In genomic region chr7:128747327-128748079, GRCh38 we compare ENCODE assay signal across 24 cellular contexts. TPM values are rescaled to one million over a fixed set of nuclear protein-coding genes. Genes with fewer than 3 reads are reported as not detected.
DNase-seq lines count a peak whose midpoint lies in the region; ATAC-seq, FAIRE-seq and TF ChIP-seq lines count a peak whose summit lies in the region.
"Had no signal": no experiment of that assay in that cellular context is flagged by ENCODE, and none has a peak within 500 bp of the region (broad histone marks: within the 10 kb centered on the region; RNA-seq: fewer than 3 reads in every experiment).

No MANE protein-coding gene starts in this region.

- H3K27ac Mint-ChIP-seq in Caco-2 (ENCODE audit: unreplicated experiment) (peak overlapping the region; percentile 16), chondrocyte (ENCODE audit: unreplicated experiment) (peak overlapping the region; percentile 72)

- peaks cover 0 to 31% of the 10 kb centered on the region in 2 experiments; a peak in 3 of 4 replicates for H3K79me1 ChIP-seq in IMR-90 (ENCODE audit: low read depth in 1 of 2, low read length in 2 of 2)

- H3K36me3 Mint-ChIP-seq in Caco-2 (ENCODE audit: insufficient read depth, unreplicated experiment) (peaks cover 74% of the 10 kb centered on the region), chondrocyte (ENCODE audit: low read depth) (peaks cover 26% of the 10 kb centered on the region)

- H3K9me1 ChIP-seq in IMR-90 (ENCODE audit: insufficient read depth, low read length) = peaks cover 17% of the 10 kb centered on the region

- DNase-seq in Caco-2 = peak in 1 of 2 experiments; percentile 21
- no peak for DNase-seq in IMR-90
- DNase-seq in chondrocyte (ENCODE audit: low spot score) = no peak
- no peak for DNase-seq in pancreas
- no peak for DNase-seq in breast epithelium (ENCODE audit: low spot score in 2 of 2)
- DNase-seq in adrenal gland = no peak
- no peak for DNase-seq in activated CD4-positive, alpha-beta T cell treated with anti-CD3 and anti-CD28 coated beads, Interleukin-2, amount 50 U/mL, for 4 hours
- DNase-seq: DMS53, EL, GF-D8, MM.1S, NCI-H1048, NCI-H1417 treated with DMSO at 0.1 percent for 48 hours, NCI-H187, NCI-H446 treated with DMSO at 0.1 percent for 48 hours, NCI-H526 treated with DMSO at 0.1 percent for 48 hours, OCI-M1 had no signal

- H4K8ac ChIP-seq in IMR-90 (ENCODE audit: low read depth in 2 of 2, low read length in 2 of 2) = no peak overlapping the region

- no peak overlapping the region for H2AK5ac ChIP-seq in IMR-90 (ENCODE audit: low read depth, low read length)

- H3K27ac ChIP-seq in IMR-90 (ENCODE audit: insufficient read depth, low read length) (no peak overlapping the region), pancreas (no peak overlapping the region), breast epithelium (no peak overlapping the region), adrenal gland (no peak overlapping the region), gastroesophageal sphincter (no peak overlapping the region)

- no peak overlapping the region for H3K23ac ChIP-seq in IMR-90 (ENCODE audit: low read depth, low read length)

- TF ChIP-seq CTCF in Caco-2 (IDR thresholded peaks at IDR 0.05; ENCODE audit: insufficient read depth in 1 of 2, low read depth in 1 of 2, low read length in 1 of 2, severe bottlenecking in 1 of 2, unreplicated experiment in 1 of 2) = no peak
- TF ChIP-seq CTCF in IMR-90 (conservative IDR thresholded peaks at IDR 0.05; ENCODE audit: low read depth, low read length) = no peak
- no peak for TF ChIP-seq CTCF in chondrocyte (IDR thresholded peaks at IDR 0.05)
- no peak for TF ChIP-seq CTCF in pancreas (IDR thresholded peaks at IDR 0.05)
- no peak for TF ChIP-seq CTCF in breast epithelium (IDR thresholded peaks at IDR 0.05)
- TF ChIP-seq CTCF in adrenal gland (IDR thresholded peaks at IDR 0.05) = no peak
- no peak for TF ChIP-seq CTCF in gastroesophageal sphincter (IDR thresholded peaks at IDR 0.05)

- peaks cover 25% of the 10 kb centered on the region for H3K4me1 ChIP-seq in Caco-2
- peaks cover 6% of the 10 kb centered on the region for H3K4me1 ChIP-seq in IMR-90 (ENCODE audit: control insufficient read depth, insufficient read depth, low read length)
- peaks cover 5 to 25% (median 8%) of the 10 kb centered on the region in 3 donors for H3K4me1 ChIP-seq in pancreas
- H3K4me1 ChIP-seq in breast epithelium = no peaks in the 10 kb centered on the region
- H3K4me1 ChIP-seq in adrenal gland (replicated peaks in 1 of 2) = peaks cover 0 to 17% of the 10 kb centered on the region in 2 donors
- H3K4me1 ChIP-seq in gastroesophageal sphincter = peaks cover 0 to 45% (median 0%) of the 10 kb centered on the region in 3 donors

- no peak for TF ChIP-seq RAD21 in IMR-90 (IDR thresholded peaks at IDR 0.05; ENCODE audit: low read length)

- in situ Hi-C loops in IMR-90 (cut with MboI; ENCODE audit: low sequenced_read_pairs) = no loop called here

- H3K14ac ChIP-seq in IMR-90 (replicated peaks; ENCODE audit: low read depth, low read length) = 0 out of 2 replicates have a peak overlapping the region, but pooled peaks have one; percentile 6

- no peak overlapping the region for H4K91ac ChIP-seq in IMR-90 (ENCODE audit: insufficient read depth, low read depth, low read length)

- POLR2A ChIA-PET in Caco-2 (lab: Charles Lee) = interaction anchor here (0.6 to 1.9 kb wide), 3 partner anchors 9 to 857 kb away, joined by 3 to 15 read pairs (median 5); partner anchors contain the start of gene CALU
- POLR2A ChIA-PET in IMR-90 (lab: Charles Lee; ENCODE audit: unreplicated experiment) = no interaction called here

- no peak overlapping the region for H3K9ac ChIP-seq in IMR-90 (ENCODE audit: low read depth, low read length)

- dilution Hi-C loops in IMR-90 (cut with HindIII; ENCODE audit: low sequenced_read_pairs, unreplicated experiment) = no loop called here

- CTCF ChIA-PET in Caco-2 (lab: Charles Lee) (interaction anchor here (0.7 kb wide), 1 partner anchor 16 kb away, joined by 5 read pairs; no protein-coding TSS in a partner anchor), IMR-90 (lab: Yijun Ruan, JAX) (interaction anchor here (1.2 kb wide), 1 partner anchor 9 kb away, joined by 3 read pairs; the partner anchor contains the start of gene CALU)

- H2BK20ac ChIP-seq in IMR-90 (ENCODE audit: low read depth, low read length) = no peak overlapping the region

- no peak for TF ChIP-seq POLR2A in IMR-90 (IDR thresholded peaks at IDR 0.05; ENCODE audit: low read depth, low read length)
- TF ChIP-seq POLR2A in breast epithelium (IDR thresholded peaks at IDR 0.05) = no peak
- TF ChIP-seq POLR2A in adrenal gland (IDR thresholded peaks at IDR 0.05) = no peak
- TF ChIP-seq POLR2A in gastroesophageal sphincter (IDR thresholded peaks at IDR 0.05) = no peak

- no peaks in the 10 kb centered on the region for H3K9me3 Mint-ChIP-seq in Caco-2 (ENCODE audit: unreplicated experiment)
- no peaks in the 10 kb centered on the region for H3K9me3 Mint-ChIP-seq in chondrocyte (ENCODE audit: low read depth)
- H3K9me3 Mint-ChIP-seq: CD14-positive monocyte had no signal

- no peak overlapping the region for H2AK9ac ChIP-seq in IMR-90 (replicated peaks; ENCODE audit: low read depth, low read length, poor library complexity)

- no peak overlapping the region for H2BK5ac ChIP-seq in IMR-90 (ENCODE audit: low read depth, low read length, poor library complexity, severe bottlenecking)

- peak overlapping the region; percentile 58 for H3K4me3 Mint-ChIP-seq in Caco-2 (ENCODE audit: unreplicated experiment)
- no peak overlapping the region for H3K4me3 Mint-ChIP-seq in chondrocyte (ENCODE audit: unreplicated experiment)
- H3K4me3 Mint-ChIP-seq: CD14-positive monocyte had no signal

- intact Hi-C loops in Caco-2 (cut with micrococcal nuclease; ENCODE audit: unreplicated experiment) (no loop called here), IMR-90 (cut with micrococcal nuclease) (no loop called here), pancreas (cut with DNase I) (no loop called here), breast epithelium (cut with DNase I; ENCODE audit: low total_unique reads) (no loop called here), adrenal gland (cut with DNase I) (no loop called here)

- H3K27me3 ChIP-seq in Caco-2 (replicated peaks; ENCODE audit: control insufficient read depth, insufficient read depth, low read length) = no peaks in the 10 kb centered on the region
- no peaks in the 10 kb centered on the region for H3K27me3 ChIP-seq in IMR-90 (ENCODE audit: control insufficient read depth, insufficient read depth, low read length)
- H3K27me3 ChIP-seq in pancreas = no peaks in the 10 kb centered on the region
- H3K27me3 ChIP-seq in breast epithelium = no peaks in the 10 kb centered on the region
- no peaks in the 10 kb centered on the region for H3K27me3 ChIP-seq in adrenal gland
- no peaks in the 10 kb centered on the region for H3K27me3 ChIP-seq in gastroesophageal sphincter

- FAIRE-seq in pancreas (lab: Jason Lieb, UNC) = no peak
- FAIRE-seq: D721Med, HTR-8/SVneo, RCC 7860 had no signal

- ATAC-seq in IMR-90 (ENCODE audit: low read depth) = no peak
- peak; percentile 41 to 76 (median 53) for ATAC-seq in pancreas
- no peak for ATAC-seq in gastroesophageal sphincter

- H2BK15ac ChIP-seq in IMR-90 (ENCODE audit: low read depth, low read length) = no peak overlapping the region

- no peak overlapping the region for H4K5ac ChIP-seq in IMR-90 (ENCODE audit: low read depth, low read length)

- BruUV-seq in Caco-2 (replicated peaks; lab: Mats Ljungman, UMichigan) (no TSS peak), IMR-90 (replicated peaks; lab: Mats Ljungman, UMichigan) (no TSS peak)

- H3K4me2 ChIP-seq in IMR-90 (ENCODE audit: low read depth, low read length) = no peak overlapping the region

- peaks cover 92% of the 10 kb centered on the region for H4K20me1 ChIP-seq in IMR-90 (ENCODE audit: insufficient read depth, low read length)

- H3K4me1 Mint-ChIP-seq in Caco-2 (ENCODE audit: low read depth, unreplicated experiment) (peaks cover 21% of the 10 kb centered on the region), chondrocyte (ENCODE audit: low read depth) (peaks cover 62% of the 10 kb centered on the region)

- H2BK120ac ChIP-seq in IMR-90 (ENCODE audit: low read depth, low read length) = no peak overlapping the region

- H3K4me3 ChIP-seq in Caco-2 (ENCODE audit: low read depth, low read length) = no peak overlapping the region
- no peak overlapping the region for H3K4me3 ChIP-seq in IMR-90 (ENCODE audit: insufficient read depth, low read depth, low read length)
- H3K4me3 ChIP-seq in pancreas = no peak overlapping the region
- no peak overlapping the region for H3K4me3 ChIP-seq in breast epithelium
- H3K4me3 ChIP-seq in adrenal gland = no peak overlapping the region
- no peak overlapping the region for H3K4me3 ChIP-seq in gastroesophageal sphincter
- H3K4me3 ChIP-seq: HAP-1 had no signal

- no peak overlapping the region for H3K56ac ChIP-seq in IMR-90 (ENCODE audit: extremely low read depth, insufficient read depth, low read length)

- no peak for TF ChIP-seq EP300 in gastroesophageal sphincter (IDR thresholded peaks at IDR 0.05)

- H3K18ac ChIP-seq in IMR-90 (ENCODE audit: low read depth, low read length) = no peak overlapping the region

- no CpG with 5 or more reads among the region's 6 CpGs for WGBS in IMR-90 (ENCODE audit: extremely low coverage in 2 of 2, insufficient read length in 1 of 2), 2 experiments
- whole genome bisulfite sequencing in pancreas, 2 donors = 40 to 51% methylated on average over 6 of the region's 6 CpGs
- WGBS in adrenal gland, 4 donors = 76 to 83% (median 80%) methylated on average over 6 of the region's 6 CpGs
- WGBS in gastroesophageal sphincter (ENCODE audit: low coverage in 1 of 2), 2 donors = 78 to 83% methylated on average over 5 of the region's 6 CpGs

- no peak overlapping the region for H2AFZ ChIP-seq in IMR-90 (replicated peaks; ENCODE audit: low read length, poor library complexity)

- H3K36me3 ChIP-seq in Caco-2 (ENCODE audit: control insufficient read depth, insufficient read depth, low read length) (no peaks in the 10 kb centered on the region), IMR-90 (ENCODE audit: control insufficient read depth, insufficient read depth, low read length) (peaks cover 31% of the 10 kb centered on the region), pancreas (peaks cover 0 to 23% (median 0%) of the 10 kb centered on the region in 3 donors), breast epithelium (no peaks in the 10 kb centered on the region), adrenal gland (replicated peaks in 1 of 2) (peaks cover 0 to 34% of the 10 kb centered on the region in 2 donors), gastroesophageal sphincter (peaks cover 3 to 47% of the 10 kb centered on the region in 2 donors)

- H3K27me3 Mint-ChIP-seq in Caco-2 (ENCODE audit: insufficient read depth, unreplicated experiment) (no peaks in the 10 kb centered on the region), chondrocyte (ENCODE audit: low read depth) (no peaks in the 10 kb centered on the region)

- no peaks in the 10 kb centered on the region for H3K9me3 ChIP-seq in Caco-2
- H3K9me3 ChIP-seq in IMR-90 (ENCODE audit: control insufficient read depth, insufficient read depth, low read length) = no peaks in the 10 kb centered on the region
- H3K9me3 ChIP-seq in pancreas = no peaks in the 10 kb centered on the region
- H3K9me3 ChIP-seq in breast epithelium = no peaks in the 10 kb centered on the region
- H3K9me3 ChIP-seq in adrenal gland (replicated peaks in 1 of 3) = no peaks in the 10 kb centered on the region
- no peaks in the 10 kb centered on the region for H3K9me3 ChIP-seq in gastroesophageal sphincter
- H3K9me3 ChIP-seq: HAP-1 had no signal

- no peak overlapping the region for H3K4ac ChIP-seq in IMR-90 (ENCODE audit: low read depth, low read length)

RNA-seq across cellular contexts. Expression of gene CALU, which starts 8.3 kb away (rescaled TPM):
- total RNA-seq in Caco-2 (2022) (171 and 184 TPM in 2 replicates), IMR-90 (2012; rRNA removed) (421 and 914 TPM in 2 replicates), chondrocyte (731 to 820 TPM (median 734 TPM) in 3 replicates), pancreas (10 to 100 TPM; 15.0 to 46.0 (median 30.4) TPM), breast epithelium (100 to 1,000 TPM in 2 of 3 donors, 10 to 100 TPM in 1; 79.3 to 124 (median 104) TPM), adrenal gland (100 to 1,000 TPM in 2 of 8 donors, 10 to 100 TPM in 6; 56.7 to 151 (median 86.9) TPM), gastroesophageal sphincter (100 to 1,000 TPM; 146 to 274 (median 235) TPM)
- polyA plus RNA-seq in IMR-90 (2012; rRNA removed) (426 and 525 TPM in 2 replicates), pancreas (10 to 100 TPM in 1 of 2 donors, 1 to 10 TPM in 1; 8.7 to 15.4 TPM), adrenal gland (100 to 1,000 TPM in 1 of 3 donors, 10 to 100 TPM in 2; 16.0 to 199 (median 27.1) TPM)
- polyA plus RNA-seq in IMR-90 (2012; cell fraction: cytosol; rRNA removed) = 91.7 and 135 TPM in 2 replicates
- polyA plus RNA-seq in IMR-90 (2012; cell fraction: nucleus; rRNA removed; ENCODE audit: low replicate concordance) = 22.2 and 179 TPM in 2 replicates

RNA-seq across cellular contexts. Expression of gene OPN1SW, which starts 28.1 kb away (rescaled TPM):
- total RNA-seq in Caco-2 (2022) (not detected in 2 replicates), IMR-90 (2012; rRNA removed) (not detected in 2 replicates), chondrocyte (not detected in 3 replicates), pancreas (not detected), breast epithelium (not detected), adrenal gland (not detected), gastroesophageal sphincter (not detected)
- polyA plus RNA-seq in IMR-90 (2012; rRNA removed) (not detected in 2 replicates), pancreas (not detected), adrenal gland (not detected)
- polyA plus RNA-seq in IMR-90 (2012; cell fraction: cytosol; rRNA removed) = 0.04 TPM in 1 of 2 replicates, not detected in the other
- polyA plus RNA-seq in IMR-90 (2012; cell fraction: nucleus; rRNA removed; ENCODE audit: low replicate concordance) = not detected in 2 replicates
- total RNA-seq: SK-MEL-5 had no signal
- polyA plus RNA-seq: CD14-positive monocyte had no signal

RNA-seq across cellular contexts. Expression of gene CCDC136, which starts 44.3 kb away (rescaled TPM):
- total RNA-seq in Caco-2 (2022) (7.3 and 10.2 TPM in 2 replicates), IMR-90 (2012; rRNA removed) (7.7 and 8.3 TPM in 2 replicates), chondrocyte (7.6 to 8.8 TPM (median 8.5 TPM) in 3 replicates), pancreas (1 to 10 TPM in 2 of 6 donors, under 1 TPM in 4; 0.66 to 2.4 (median 0.88) TPM), breast epithelium (1 to 10 TPM; 6.4 to 9.5 (median 9.4) TPM), adrenal gland (1 to 10 TPM in 7 of 8 donors, under 1 TPM in 1; 0.35 to 6.2 (median 3.9) TPM), gastroesophageal sphincter (10 to 100 TPM; 14.5 to 46.9 (median 21.5) TPM)
- polyA plus RNA-seq in IMR-90 (2012; rRNA removed) (15.1 and 18.0 TPM in 2 replicates), pancreas (1 to 10 TPM; 1.7 to 2.9 TPM), adrenal gland (10 to 100 TPM in 1 of 3 donors, 1 to 10 TPM in 2; 4.0 to 10.9 (median 5.3) TPM)
- polyA plus RNA-seq in IMR-90 (2012; cell fraction: cytosol; rRNA removed) = 5.3 and 5.9 TPM in 2 replicates
- 41.0 and 106 TPM in 2 replicates for polyA plus RNA-seq in IMR-90 (2012; cell fraction: nucleus; rRNA removed; ENCODE audit: low replicate concordance)

Comparison
In these comparisons a context has a peak if more than half of its experiments do, and no peak if none do; other contexts are left out.
1. ATAC-seq: peak in pancreas (4 of 4); none in IMR-90 (single experiment) and gastroesophageal sphincter (single experiment).